In the genomic region with DNA sequence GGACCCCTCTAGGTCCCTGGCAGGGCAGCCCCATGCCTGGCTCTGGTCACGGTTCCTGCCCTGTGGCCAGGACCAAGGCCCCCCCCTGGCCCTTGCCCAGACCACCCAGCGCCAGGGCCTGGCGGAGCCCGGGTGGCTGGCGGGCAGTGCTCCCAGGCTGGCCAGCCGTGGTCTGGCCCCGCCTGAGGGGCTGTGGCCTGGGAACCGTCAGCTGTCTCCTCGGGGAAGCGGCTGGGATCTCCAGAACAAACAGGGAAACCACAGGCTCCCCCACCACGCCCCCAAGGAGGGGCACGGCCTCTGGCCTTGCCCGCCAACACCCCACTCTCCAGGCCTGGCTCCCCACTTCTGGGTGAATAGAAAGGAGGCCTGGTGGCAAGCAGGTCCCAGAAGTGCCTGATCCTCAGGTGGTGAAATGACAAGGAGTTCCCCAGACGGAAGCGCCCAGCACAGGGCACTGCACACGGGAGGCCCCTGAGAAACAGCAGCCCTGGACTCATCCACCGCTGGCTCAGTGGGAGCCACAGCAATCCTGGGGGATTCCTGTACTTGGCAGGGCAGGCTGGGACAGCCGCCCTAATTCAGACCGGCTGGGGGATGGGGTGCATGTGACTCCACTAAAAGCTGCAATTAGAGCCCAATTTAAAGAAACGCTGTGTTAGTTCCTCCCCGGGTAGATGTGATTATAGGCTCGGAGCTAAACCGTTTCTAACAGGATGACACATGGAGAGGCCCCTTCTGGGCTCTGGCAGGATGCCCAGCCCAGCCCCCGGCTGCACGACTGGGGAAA, we compare ENCODE assay signal across 15 cellular contexts.
DNase-seq lines count a peak whose midpoint lies in the region; ATAC-seq, FAIRE-seq and TF ChIP-seq lines count a peak whose summit lies in the region.
"Had no signal": no experiment of that assay in that cellular context is flagged by ENCODE, and none has a peak within 500 bp of the region (broad histone marks: within the 10 kb centered on the region; RNA-seq: fewer than 3 reads in every experiment).

No MANE protein-coding gene starts in this region.

- intact Hi-C loops in aorta (cut with DNase I) (no loop called here), left ventricle myocardium superior (cut with micrococcal nuclease) (no loop called here)

- no peaks in the 10 kb centered on the region for H3K4me1 ChIP-seq in aorta (ENCODE audit: control insufficient read depth in 1 of 2, insufficient read depth in 2 of 2, low read length in 2 of 2)

- H3K27ac ChIP-seq in aorta (ENCODE audit: low read depth in 1 of 2, low read length in 2 of 2) = no peak overlapping the region
- H3K27ac ChIP-seq: transverse colon had no signal

- 16 to 23% methylated on average over 24 to 25 of the region's 25 CpGs for WGBS in aorta, 2 donors

- no peak for DNase-seq in activated naive CD8-positive, alpha-beta T cell treated with anti-CD3 and anti-CD28 coated beads, Interleukin-2, amount 50 U/mL, for 24 hours
- DNase-seq in activated naive CD8-positive, alpha-beta T cell treated with anti-CD3 and anti-CD28 coated beads for 36 hours = no peak
- DNase-seq in NOMO-1 treated with DMSO at 0.1 percent for 48 hours (lab: John Stamatoyannopoulos, UW; ENCODE audit: unreplicated experiment) (peak; percentile 74), islet precursor cell (peak; percentile 75), aorta (no peak), NCI-H510A treated with DMSO at 0.1 percent for 48 hours (lab: John Stamatoyannopoulos, UW) (no peak), left ventricle myocardium superior (no peak), GM12892 (ENCODE audit: insufficient read length) (no peak)
- DNase-seq: activated naive CD4-positive, alpha-beta T cell treated with anti-CD3 and anti-CD28 coated beads, Interleukin-2, amount 10 ng/mL, durations not matched to agents 7 days and 5 days; effector memory CD8-positive, alpha-beta T cell; left lung; naive thymus-derived CD8-positive, alpha-beta T cell; stimulated activated CD4-positive, alpha-beta T cell treated with anti-CD3 and anti-CD28 coated beads, Interleukin-2, amount 100 ng/mL, for 24 hours; transverse colon had no signal

- no peaks in the 10 kb centered on the region for H3K36me3 Mint-ChIP-seq in activated naive CD8-positive, alpha-beta T cell treated with anti-CD3 and anti-CD28 coated beads, Interleukin-2, amount 50 U/mL, for 24 hours (ENCODE audit: low read depth)
- no peaks in the 10 kb centered on the region for H3K36me3 Mint-ChIP-seq in activated naive CD8-positive, alpha-beta T cell treated with anti-CD3 and anti-CD28 coated beads for 36 hours
- H3K36me3 Mint-ChIP-seq: activated naive CD4-positive, alpha-beta T cell treated with anti-CD3 and anti-CD28 coated beads, Interleukin-2, amount 10 ng/mL, durations not matched to agents 7 days and 5 days; naive thymus-derived CD8-positive, alpha-beta T cell had no signal

- peaks cover 1% of the 10 kb centered on the region for H3K4me1 Mint-ChIP-seq in activated naive CD8-positive, alpha-beta T cell treated with anti-CD3 and anti-CD28 coated beads, Interleukin-2, amount 50 U/mL, for 24 hours
- peaks cover 5% of the 10 kb centered on the region for H3K4me1 Mint-ChIP-seq in activated naive CD8-positive, alpha-beta T cell treated with anti-CD3 and anti-CD28 coated beads for 36 hours
- H3K4me1 Mint-ChIP-seq: activated naive CD4-positive, alpha-beta T cell treated with anti-CD3 and anti-CD28 coated beads, Interleukin-2, amount 10 ng/mL, durations not matched to agents 7 days and 5 days had no signal

- no peaks in the 10 kb centered on the region for H3K27me3 ChIP-seq in aorta (ENCODE audit: control insufficient read depth in 1 of 2, insufficient read depth in 2 of 2, low read length in 1 of 2)

- no peak overlapping the region for H3K4me3 Mint-ChIP-seq in activated naive CD8-positive, alpha-beta T cell treated with anti-CD3 and anti-CD28 coated beads, Interleukin-2, amount 50 U/mL, for 24 hours
- H3K4me3 Mint-ChIP-seq in activated naive CD8-positive, alpha-beta T cell treated with anti-CD3 and anti-CD28 coated beads for 36 hours = no peak overlapping the region
- H3K4me3 Mint-ChIP-seq: activated naive CD4-positive, alpha-beta T cell treated with anti-CD3 and anti-CD28 coated beads, Interleukin-2, amount 10 ng/mL, durations not matched to agents 7 days and 5 days; effector memory CD8-positive, alpha-beta T cell; naive thymus-derived CD8-positive, alpha-beta T cell had no signal

- TF ChIP-seq POLR2A in GM12892 (IDR thresholded peaks at IDR 0.05; ENCODE audit: low read depth, low read length) = no peak

- peaks cover 14% of the 10 kb centered on the region for H3K27me3 Mint-ChIP-seq in activated naive CD8-positive, alpha-beta T cell treated with anti-CD3 and anti-CD28 coated beads, Interleukin-2, amount 50 U/mL, for 24 hours
- H3K27me3 Mint-ChIP-seq in activated naive CD8-positive, alpha-beta T cell treated with anti-CD3 and anti-CD28 coated beads for 36 hours = peaks cover 14% of the 10 kb centered on the region

- no peak for FAIRE-seq in GM12892 (lab: Jason Lieb, UNC)

- no peak overlapping the region for H3K4me3 ChIP-seq in aorta (ENCODE audit: low read length in 2 of 2)
- H3K4me3 ChIP-seq: left lung, transverse colon had no signal

- no peaks in the 10 kb centered on the region for H3K9me3 ChIP-seq in aorta (ENCODE audit: control insufficient read depth, low read length)
- H3K9me3 ChIP-seq: left lung, transverse colon had no signal

- H3K36me3 ChIP-seq in aorta (ENCODE audit: control insufficient read depth in 1 of 2, insufficient read depth in 2 of 2, low read length in 1 of 2) = no peaks in the 10 kb centered on the region
- H3K36me3 ChIP-seq: left lung, transverse colon had no signal

- no peaks in the 10 kb centered on the region for H3K9me3 Mint-ChIP-seq in activated naive CD8-positive, alpha-beta T cell treated with anti-CD3 and anti-CD28 coated beads, Interleukin-2, amount 50 U/mL, for 24 hours
- no peaks in the 10 kb centered on the region for H3K9me3 Mint-ChIP-seq in activated naive CD8-positive, alpha-beta T cell treated with anti-CD3 and anti-CD28 coated beads for 36 hours
- H3K9me3 Mint-ChIP-seq: activated naive CD4-positive, alpha-beta T cell treated with anti-CD3 and anti-CD28 coated beads, Interleukin-2, amount 10 ng/mL, durations not matched to agents 7 days and 5 days; effector memory CD8-positive, alpha-beta T cell; naive thymus-derived CD8-positive, alpha-beta T cell had no signal

- ATAC-seq in activated naive CD8-positive, alpha-beta T cell treated with anti-CD3 and anti-CD28 coated beads, Interleukin-2, amount 50 U/mL, for 24 hours = peak; percentile 12
- peak; percentile 24 for ATAC-seq in aorta (ENCODE audit: low FRiP score)
- ATAC-seq in left ventricle myocardium superior = no peak
- ATAC-seq: activated CD4-positive, CD25-positive, alpha-beta regulatory T cell treated with anti-CD3 and anti-CD28 coated beads, Interleukin-2, amount 50 U/mL, for 24 hours; effector memory CD8-positive, alpha-beta T cell; left lung; naive thymus-derived CD8-positive, alpha-beta T cell had no signal

- no peak overlapping the region for H3K27ac Mint-ChIP-seq in activated naive CD8-positive, alpha-beta T cell treated with anti-CD3 and anti-CD28 coated beads, Interleukin-2, amount 50 U/mL, for 24 hours
- H3K27ac Mint-ChIP-seq in activated naive CD8-positive, alpha-beta T cell treated with anti-CD3 and anti-CD28 coated beads for 36 hours = no peak overlapping the region
- H3K27ac Mint-ChIP-seq: activated naive CD4-positive, alpha-beta T cell treated with anti-CD3 and anti-CD28 coated beads, Interleukin-2, amount 10 ng/mL, durations not matched to agents 7 days and 5 days; effector memory CD8-positive, alpha-beta T cell; naive thymus-derived CD8-positive, alpha-beta T cell had no signal

Comparison
In these comparisons a context has a peak if more than half of its experiments do, and no peak if none do; other contexts are left out.
1. DNase-seq: peak in NOMO-1 treated with DMSO at 0.1 percent for 48 hours (single experiment) and islet precursor cell (single experiment); none in activated naive CD8-positive, alpha-beta T cell treated with anti-CD3 and anti-CD28 coated beads, Interleukin-2, amount 50 U/mL, for 24 hours (single experiment), activated naive CD8-positive, alpha-beta T cell treated with anti-CD3 and anti-CD28 coated beads for 36 hours (single experiment), aorta (0 of 2), NCI-H510A treated with DMSO at 0.1 percent for 48 hours (single experiment), left ventricle myocardium superior (single experiment) and GM12892 (single experiment).